ENCODE assay signal across 12 cellular contexts in the genomic region with DNA sequence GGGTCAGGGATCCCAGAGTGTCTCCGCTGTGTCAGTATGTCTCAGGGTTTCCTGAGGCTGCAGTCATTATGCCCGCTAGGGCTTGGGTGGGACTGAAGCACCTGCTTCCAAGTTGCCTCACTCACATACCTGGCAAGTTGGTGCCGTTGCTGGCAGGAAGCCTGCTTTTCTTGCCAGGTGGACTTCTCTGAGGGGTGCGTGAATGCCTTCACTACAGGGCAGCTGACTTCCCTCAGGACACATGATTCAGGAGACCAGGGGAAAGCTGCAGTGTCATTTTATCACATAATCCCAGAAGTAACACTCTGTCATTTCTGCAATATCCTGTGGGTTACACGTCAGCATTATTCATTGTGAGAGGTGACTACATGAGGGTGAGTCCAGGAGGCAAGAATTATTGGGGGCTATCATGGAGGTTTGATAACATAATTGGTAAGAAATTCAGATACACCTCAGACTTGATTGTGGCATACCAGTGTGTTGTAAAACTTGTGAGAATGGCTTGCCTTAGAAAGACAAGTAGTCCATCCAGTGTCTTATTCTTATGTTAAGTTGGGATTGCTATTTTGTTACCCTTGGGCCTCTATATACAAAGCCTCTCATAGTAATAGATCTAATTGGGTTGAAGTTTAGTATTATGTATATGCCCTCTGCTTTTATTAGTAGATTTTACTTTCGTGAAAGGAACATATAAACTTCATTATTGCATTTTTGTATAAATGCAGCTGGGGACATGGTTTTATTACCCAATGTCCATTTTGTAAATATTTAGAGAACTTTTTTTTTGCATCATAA. TPM values are rescaled to one million over a fixed set of nuclear protein-coding genes. Genes with fewer than 3 reads are reported as not detected.
DNase-seq lines count a peak whose midpoint lies in the region; ATAC-seq, FAIRE-seq and TF ChIP-seq lines count a peak whose summit lies in the region.
"Had no signal": no experiment of that assay in that cellular context is flagged by ENCODE, and none has a peak within 500 bp of the region (broad histone marks: within the 10 kb centered on the region; RNA-seq: fewer than 3 reads in every experiment).

No MANE protein-coding gene starts in this region.

- H3K4me3 ChIP-seq in mucosa of descending colon: no peak overlapping the region

- H3K36me3 ChIP-seq in mucosa of descending colon (ENCODE audit: low read depth): no peaks in the 10 kb centered on the region

- TF ChIP-seq CTCF in Calu3 (IDR thresholded peaks at IDR 0.05; ENCODE audit: unreplicated experiment): no peak
- no peak for TF ChIP-seq CTCF in WTC11 (IDR thresholded peaks at IDR 0.05)
- no peak for TF ChIP-seq CTCF in mucosa of descending colon (IDR thresholded peaks at IDR 0.05)

- no peaks in the 10 kb centered on the region for H3K9me3 ChIP-seq in mucosa of descending colon

- peaks cover 19% of the 10 kb centered on the region for H3K36me3 Mint-ChIP-seq in Calu3 (ENCODE audit: insufficient read depth, unreplicated experiment)
- peaks cover 35% of the 10 kb centered on the region for H3K36me3 Mint-ChIP-seq in WTC11
- H3K36me3 Mint-ChIP-seq in naive thymus-derived CD8-positive, alpha-beta T cell: peaks cover 0 to 7% (median under 1%) of the 10 kb centered on the region in 3 donors

- H3K27me3 Mint-ChIP-seq in Calu3 (ENCODE audit: unreplicated experiment) (no peaks in the 10 kb centered on the region), WTC11 (ENCODE audit: low read depth) (no peaks in the 10 kb centered on the region)
- H3K27me3 Mint-ChIP-seq in naive thymus-derived CD8-positive, alpha-beta T cell: peaks cover 0 to 2% (median 0%) of the 10 kb centered on the region in 5 donors
- H3K27me3 Mint-ChIP-seq: stimulated activated naive CD8-positive, alpha-beta T cell treated with anti-CD3 and anti-CD28 coated beads, Interleukin-15, Interleukin-2, amounts not matched to agents 100 ng/mL and 50 ng/mL, for 24 hours had no signal

- peak overlapping the region; percentile 54 for H3K4me3 Mint-ChIP-seq in Calu3 (ENCODE audit: low read depth, unreplicated experiment)
- no peak overlapping the region for H3K4me3 Mint-ChIP-seq in WTC11
- no peak overlapping the region for H3K4me3 Mint-ChIP-seq in naive thymus-derived CD8-positive, alpha-beta T cell
- H3K4me3 Mint-ChIP-seq: stimulated activated naive CD8-positive, alpha-beta T cell treated with anti-CD3 and anti-CD28 coated beads, Interleukin-15, Interleukin-2, amounts not matched to agents 100 ng/mL and 50 ng/mL, for 24 hours had no signal

- H3K4me1 Mint-ChIP-seq in Calu3 (ENCODE audit: low read depth, unreplicated experiment): peaks cover 72% of the 10 kb centered on the region
- peaks cover 48% of the 10 kb centered on the region for H3K4me1 Mint-ChIP-seq in WTC11
- H3K4me1 Mint-ChIP-seq in naive thymus-derived CD8-positive, alpha-beta T cell: peaks cover 0 to 10% (median 2%) of the 10 kb centered on the region in 4 donors

- H3K9me3 Mint-ChIP-seq in Calu3 (ENCODE audit: low read depth, unreplicated experiment) (no peaks in the 10 kb centered on the region), WTC11 (peaks cover 27% of the 10 kb centered on the region)
- peaks cover 0 to 25% (median 3%) of the 10 kb centered on the region in 9 donors for H3K9me3 Mint-ChIP-seq in naive thymus-derived CD8-positive, alpha-beta T cell
- H3K9me3 Mint-ChIP-seq: stimulated activated naive CD8-positive, alpha-beta T cell treated with anti-CD3 and anti-CD28 coated beads, Interleukin-15, Interleukin-2, amounts not matched to agents 100 ng/mL and 50 ng/mL, for 24 hours had no signal

- intact Hi-C loops in Calu3 (cut with micrococcal nuclease; ENCODE audit: unreplicated experiment): loop anchor here (5.0 kb wide), 1 partner anchor 41 kb away; no protein-coding TSS in a partner anchor
- intact Hi-C loops in mucosa of descending colon (cut with DNase I, micrococcal nuclease): no loop called here

- CTCF ChIA-PET in Calu3 (lab: Charles Lee) (interaction anchor here (0.6 to 1.2 kb wide), 4 partner anchors 10 to 1537 kb away, joined by 3 to 4 read pairs (median 3); no protein-coding TSS in a partner anchor), WTC11 (lab: Charles Lee) (interaction anchor here (0.7 to 1.0 kb wide), 2 partner anchors 37 to 44 kb away, joined by 3 read pairs; partner anchors contain the start of gene NEDD4L)

- H3K4me1 ChIP-seq in mucosa of descending colon (ENCODE audit: low read depth): peaks cover 12% of the 10 kb centered on the region

- peak; percentile 79 for DNase-seq in Calu3
- DNase-seq in HCEC 1CT: peak; percentile 69
- DNase-seq in WTC11 (ENCODE audit: low spot score): no peak
- peak; percentile 68 to 80 (median 69) for DNase-seq in mucosa of descending colon
- no peak for DNase-seq in naive thymus-derived CD8-positive, alpha-beta T cell
- DNase-seq in HTR-8/SVneo (ENCODE audit: insufficient read length, low spot score): no peak
- DNase-seq in epidermal melanocyte (ENCODE audit: insufficient read length, low spot score): no peak
- DNase-seq: activated CD4-positive, alpha-beta T cell treated with anti-CD3 and anti-CD28 coated beads, Interleukin-2, amount 50 U/mL, for 48 hours; midbrain; stimulated activated CD4-positive, alpha-beta T cell treated with anti-CD3 and anti-CD28 coated beads, Interleukin-12 subunit alpha, Interleukin-12 subunit beta, amount 100 ng/mL, for 4 hours had no signal

- H3K27ac Mint-ChIP-seq in Calu3 (ENCODE audit: unreplicated experiment): peak overlapping the region; percentile 56
- peak overlapping the region; percentile 92 for H3K27ac Mint-ChIP-seq in WTC11
- H3K27ac Mint-ChIP-seq in naive thymus-derived CD8-positive, alpha-beta T cell: no peak overlapping the region
- H3K27ac Mint-ChIP-seq: stimulated activated naive CD8-positive, alpha-beta T cell treated with anti-CD3 and anti-CD28 coated beads, Interleukin-15, Interleukin-2, amounts not matched to agents 100 ng/mL and 50 ng/mL, for 24 hours had no signal

- POLR2A ChIA-PET in WTC11 (lab: Charles Lee): no interaction called here
- POLR2A ChIA-PET in naive thymus-derived CD8-positive, alpha-beta T cell (lab: Charles Lee): no interaction called here

- FAIRE-seq in HTR-8/SVneo (lab: Jason Lieb, UNC): no peak

- BruUV-seq in Calu3 (replicated peaks; lab: Mats Ljungman, UMichigan): TSS peak; percentile 47

- ATAC-seq in WTC11 (peak; percentile 70), mucosa of descending colon (peak; percentile 68), GM18519 (IDR thresholded peaks at IDR 0.05; ENCODE audit: low FRiP score, unreplicated experiment) (no peak)
- ATAC-seq in naive thymus-derived CD8-positive, alpha-beta T cell: no peak

TF ChIP-seq in WTC11, 78 proteins besides CTCF, POLR2A, EP300 and RAD21:
- TF ChIP-seq TCF7 (CRISPR knock-in tag; IDR thresholded peaks at IDR 0.05; ENCODE audit: low read depth): no peak
- no peak for TF ChIP-seq CREB1 (CRISPR knock-in tag; IDR thresholded peaks at IDR 0.05)
- no peak for TF ChIP-seq NFYB (CRISPR knock-in tag; conservative IDR thresholded peaks at IDR 0.05; ENCODE audit: low read depth)
- TF ChIP-seq, protein P1, sequence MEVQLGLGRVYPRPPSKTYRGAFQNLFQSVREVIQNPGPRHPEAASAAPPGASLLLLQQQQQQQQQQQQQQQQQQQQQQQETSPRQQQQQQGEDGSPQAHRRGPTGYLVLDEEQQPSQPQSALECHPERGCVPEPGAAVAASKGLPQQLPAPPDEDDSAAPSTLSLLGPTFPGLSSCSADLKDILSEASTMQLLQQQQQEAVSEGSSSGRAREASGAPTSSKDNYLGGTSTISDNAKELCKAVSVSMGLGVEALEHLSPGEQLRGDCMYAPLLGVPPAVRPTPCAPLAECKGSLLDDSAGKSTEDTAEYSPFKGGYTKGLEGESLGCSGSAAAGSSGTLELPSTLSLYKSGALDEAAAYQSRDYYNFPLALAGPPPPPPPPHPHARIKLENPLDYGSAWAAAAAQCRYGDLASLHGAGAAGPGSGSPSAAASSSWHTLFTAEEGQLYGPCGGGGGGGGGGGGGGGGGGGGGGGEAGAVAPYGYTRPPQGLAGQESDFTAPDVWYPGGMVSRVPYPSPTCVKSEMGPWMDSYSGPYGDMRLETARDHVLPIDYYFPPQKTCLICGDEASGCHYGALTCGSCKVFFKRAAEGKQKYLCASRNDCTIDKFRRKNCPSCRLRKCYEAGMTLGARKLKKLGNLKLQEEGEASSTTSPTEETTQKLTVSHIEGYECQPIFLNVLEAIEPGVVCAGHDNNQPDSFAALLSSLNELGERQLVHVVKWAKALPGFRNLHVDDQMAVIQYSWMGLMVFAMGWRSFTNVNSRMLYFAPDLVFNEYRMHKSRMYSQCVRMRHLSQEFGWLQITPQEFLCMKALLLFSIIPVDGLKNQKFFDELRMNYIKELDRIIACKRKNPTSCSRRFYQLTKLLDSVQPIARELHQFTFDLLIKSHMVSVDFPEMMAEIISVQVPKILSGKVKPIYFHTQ (CRISPR knock-in tag; IDR thresholded peaks at IDR 0.05): no peak
- TF ChIP-seq ZNF121 (CRISPR knock-in tag; IDR thresholded peaks at IDR 0.05): no peak
- TF ChIP-seq ZSCAN18 (CRISPR knock-in tag; IDR thresholded peaks at IDR 0.05): no peak

RNA-seq across cellular contexts. Expression of gene NEDD4L, which starts 44.1 kb away (rescaled TPM):
- 213 TPM in 2 replicates for total RNA-seq in Calu3 (2022)
- 60.9 to 88.0 TPM (median 69.3 TPM) in 3 replicates for total RNA-seq in WTC11 (2021)
- 100 to 1,000 TPM; 161 to 309 (median 256) TPM for total RNA-seq in mucosa of descending colon
- 1 to 10 TPM; 5.6 to 6.5 TPM for total RNA-seq in naive thymus-derived CD8-positive, alpha-beta T cell
- 1 to 10 TPM; 1.5 to 3.5 (median 2.9) TPM for polyA plus RNA-seq in naive thymus-derived CD8-positive, alpha-beta T cell

Comparison
In these comparisons a context has a peak if more than half of its experiments do, and no peak if none do; other contexts are left out.
1. DNase-seq: peak in Calu3 (single experiment), HCEC 1CT (single experiment) and mucosa of descending colon (3 of 3); none in WTC11 (single experiment), naive thymus-derived CD8-positive, alpha-beta T cell (0 of 10), HTR-8/SVneo (single experiment) and epidermal melanocyte (single experiment).
2. H3K27ac Mint-ChIP-seq: peak in Calu3 (single experiment) and WTC11 (single experiment); none in naive thymus-derived CD8-positive, alpha-beta T cell (0 of 10).
3. ATAC-seq: peak in WTC11 (single experiment) and mucosa of descending colon (single experiment); none in naive thymus-derived CD8-positive, alpha-beta T cell (0 of 2) and GM18519 (single experiment).